1 cellular context compared by ENCODE assay signal in genomic region chr6:169801396-169802160, GRCh38.
TF ChIP-seq lines count a peak whose summit lies in the region.

No MANE protein-coding gene starts in this region.

TF ChIP-seq in GM23338, 12 proteins besides CTCF, POLR2A, EP300 and RAD21 (continued from another document):
- TF ChIP-seq REST (IDR thresholded peaks at IDR 0.05; ENCODE audit: unreplicated experiment), result no peak
- TF ChIP-seq ZNF114 (CRISPR knock-in tag; IDR thresholded peaks at IDR 0.05), result no peak
- TF ChIP-seq EZH2 (IDR thresholded peaks at IDR 0.05; ENCODE audit: low read depth, unreplicated experiment), result no peak
- TF ChIP-seq ETS1 (IDR thresholded peaks at IDR 0.05), result no peak
- no peak for TF ChIP-seq JUNB (IDR thresholded peaks at IDR 0.05; ENCODE audit: unreplicated experiment)
- TF ChIP-seq NANOG (IDR thresholded peaks at IDR 0.05; ENCODE audit: borderline replicate concordance), result no peak
- TF ChIP-seq CREB1 (CRISPR knock-in tag; IDR thresholded peaks at IDR 0.05; ENCODE audit: low read depth), result no peak
- TF ChIP-seq ZNF331 (CRISPR knock-in tag; IDR thresholded peaks at IDR 0.05; ENCODE audit: low read depth), result no peak
- no peak for TF ChIP-seq STAT1 (IDR thresholded peaks at IDR 0.05; ENCODE audit: unreplicated experiment)
- TF ChIP-seq ZNF462 (CRISPR knock-in tag; IDR thresholded peaks at IDR 0.05), result no peak
- no peak for TF ChIP-seq POLR2AphosphoS5 (IDR thresholded peaks at IDR 0.05; ENCODE audit: low read depth)
